In genomic region chr19:42285988-42286348, GRCh38 we compare ENCODE assay signal across 1 cellular context.
TF ChIP-seq lines count a peak whose summit lies in the region.

No MANE protein-coding gene starts in this region.

TF ChIP-seq in IMR-90, 13 proteins besides CTCF, POLR2A, EP300 and RAD21 (continued from another document):
- TF ChIP-seq, protein P1, sequence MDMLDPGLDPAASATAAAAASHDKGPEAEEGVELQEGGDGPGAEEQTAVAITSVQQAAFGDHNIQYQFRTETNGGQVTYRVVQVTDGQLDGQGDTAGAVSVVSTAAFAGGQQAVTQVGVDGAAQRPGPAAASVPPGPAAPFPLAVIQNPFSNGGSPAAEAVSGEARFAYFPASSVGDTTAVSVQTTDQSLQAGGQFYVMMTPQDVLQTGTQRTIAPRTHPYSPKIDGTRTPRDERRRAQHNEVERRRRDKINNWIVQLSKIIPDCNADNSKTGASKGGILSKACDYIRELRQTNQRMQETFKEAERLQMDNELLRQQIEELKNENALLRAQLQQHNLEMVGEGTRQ (IDR thresholded peaks at IDR 0.05; ENCODE audit: low read depth, low read length): no peak
- TF ChIP-seq CEBPB (IDR thresholded peaks at IDR 0.05; ENCODE audit: low read depth, low read length): no peak
- no peak for TF ChIP-seq RFX5 (IDR thresholded peaks at IDR 0.05; ENCODE audit: low read depth, low read length)
- TF ChIP-seq FOS (IDR thresholded peaks at IDR 0.05; ENCODE audit: low read depth, low read length): no peak
- TF ChIP-seq SMC3 (IDR thresholded peaks at IDR 0.05; ENCODE audit: low read depth, low read length): no peak
- TF ChIP-seq MAZ (IDR thresholded peaks at IDR 0.05; ENCODE audit: borderline replicate concordance, low read depth, low read length): no peak
TF ChIP-seq in IMR-90: peak in this region for 0.
